8 cellular contexts compared by ENCODE assay signal in the genomic region with DNA sequence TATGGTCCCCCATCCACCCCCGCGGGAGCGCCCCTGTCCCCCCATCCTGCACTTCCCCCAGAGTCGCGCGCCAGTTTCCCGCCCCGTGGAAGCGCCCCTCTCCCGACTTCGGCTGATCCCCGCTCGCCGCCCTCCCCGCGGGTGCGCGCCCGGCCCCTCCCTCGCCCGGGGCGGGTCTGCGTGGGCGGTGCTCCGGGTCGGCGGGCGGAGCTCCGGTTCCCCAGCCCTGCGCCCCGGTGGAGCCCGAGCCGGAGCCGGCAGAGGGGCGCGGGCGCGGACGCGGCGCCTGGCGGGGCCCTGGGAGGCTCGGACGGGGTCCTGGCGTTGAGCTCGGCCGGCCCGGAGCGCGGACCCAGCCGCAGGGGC. TPM values are rescaled to one million over a fixed set of nuclear protein-coding genes. Genes with fewer than 3 reads are reported as not detected.
DNase-seq lines count a peak whose midpoint lies in the region; ATAC-seq and TF ChIP-seq lines count a peak whose summit lies in the region.

Gene SNTG2 (plus strand): TSS at position 223 of the 366 bp plus-strand sequence. CDS start 148 bp downstream, outside the sequence.

- DNase-seq in NCI-H1105 treated with DMSO at 0.1 percent for 48 hours (lab: John Stamatoyannopoulos, UW) = peak; percentile 28
- no peak for DNase-seq in NCI-H1105 (lab: John Stamatoyannopoulos, UW)
- no peak for DNase-seq in cardiac fibroblast (ENCODE audit: low read depth in 2 of 2)
- no peak for DNase-seq in lung (ENCODE audit: low spot score)
- peak; percentile 11 for DNase-seq in stimulated activated naive B cell treated with anti-CD40 and anti-IgM and Interleukin-4, amounts not matched to agents 10 μg/mL and 1 μg/mL and 100 μg/mL, for 72 hours
- DNase-seq in HPDE6-E6E7 (ENCODE audit: extremely low spot score) = no peak

- peak within 1 kb of the TSS; percentile 37 to 48 for H3K4me3 ChIP-seq in cardiac fibroblast (replicated peaks in 1 of 2; ENCODE audit: low read depth in 2 of 2, low read length in 2 of 2)
- peak within 1 kb of the TSS; percentile 39 for H3K4me3 ChIP-seq in lung

- TF ChIP-seq CTCF in VCaP (conservative IDR thresholded peaks at IDR 0.05) (no peak), cardiac fibroblast (IDR thresholded peaks at IDR 0.05; ENCODE audit: low read depth, low read length) (no peak), lung (IDR thresholded peaks at IDR 0.05; ENCODE audit: control extremely low read depth, extremely low read depth) (no peak)

- peaks cover 21 to 29% of the 10 kb centered on the region in 2 donors for H3K4me1 Mint-ChIP-seq in stimulated activated naive B cell treated with anti-CD40 and anti-IgM and Interleukin-4, amounts not matched to agents 10 μg/mL and 1 μg/mL and 100 μg/mL, for 72 hours

- H3K27me3 ChIP-seq in lung (ENCODE audit: control insufficient read depth, insufficient read depth) = peaks cover 5% of the 10 kb centered on the region

- H3K36me3 Mint-ChIP-seq in stimulated activated naive B cell treated with anti-CD40 and anti-IgM and Interleukin-4, amounts not matched to agents 10 μg/mL and 1 μg/mL and 100 μg/mL, for 72 hours = no peaks in the 10 kb centered on the region

- peak within 1 kb of the TSS; percentile 47; the same call in 1 of the 2 replicates for H3K27ac ChIP-seq in VCaP
- no peak within 1 kb of the TSS for H3K27ac ChIP-seq in lung (ENCODE audit: low read depth in 1 of 2, low read length in 1 of 2)

- H3K36me3 ChIP-seq in lung (ENCODE audit: control insufficient read depth in 2 of 2, insufficient read depth in 2 of 2, low read length in 2 of 2) = no peaks in the 10 kb centered on the region

- H3K9me3 ChIP-seq in lung (ENCODE audit: control insufficient read depth in 2 of 2, insufficient read depth in 1 of 2, low read length in 1 of 2) = peaks cover 0 to 2% of the 10 kb centered on the region in 2 donors

- H3K27ac Mint-ChIP-seq in stimulated activated naive B cell treated with anti-CD40 and anti-IgM and Interleukin-4, amounts not matched to agents 10 μg/mL and 1 μg/mL and 100 μg/mL, for 72 hours = peak within 1 kb of the TSS; percentile 71

- peaks cover 0 to 3% of the 10 kb centered on the region in 2 donors for H3K4me1 ChIP-seq in lung (ENCODE audit: control insufficient read depth in 2 of 2, insufficient read depth in 2 of 2, low read length in 2 of 2)

- peaks cover 44 to 46% of the 10 kb centered on the region in 2 donors for H3K27me3 Mint-ChIP-seq in stimulated activated naive B cell treated with anti-CD40 and anti-IgM and Interleukin-4, amounts not matched to agents 10 μg/mL and 1 μg/mL and 100 μg/mL, for 72 hours

- no peaks in the 10 kb centered on the region for H3K9me3 Mint-ChIP-seq in stimulated activated naive B cell treated with anti-CD40 and anti-IgM and Interleukin-4, amounts not matched to agents 10 μg/mL and 1 μg/mL and 100 μg/mL, for 72 hours

- peak within 1 kb of the TSS; percentile 76 to 83 for H3K4me3 Mint-ChIP-seq in stimulated activated naive B cell treated with anti-CD40 and anti-IgM and Interleukin-4, amounts not matched to agents 10 μg/mL and 1 μg/mL and 100 μg/mL, for 72 hours

- 0 to 2% methylated on average over 34 to 51 of the region's 51 CpGs for WGBS in lung, 2 donors

- ATAC-seq in lung (ENCODE audit: insufficient read depth, low FRiP score) (peak; percentile 76), HG03139 (IDR thresholded peaks at IDR 0.05; ENCODE audit: unreplicated experiment) (no peak)
- ATAC-seq in stimulated activated naive B cell treated with anti-CD40 and anti-IgM and Interleukin-4, amounts not matched to agents 10 μg/mL and 1 μg/mL and 100 μg/mL, for 72 hours (replicated peaks) = peak in 1 of 2 donors; percentile 61

RNA-seq across cellular contexts. Expression of gene SNTG2, which starts in this region (rescaled TPM):
- 1 to 10 TPM; 1.6 to 1.8 TPM for total RNA-seq in lung
- polyA plus RNA-seq in lung = under 1 TPM; 0.31 to 0.83 TPM

Comparison
In these comparisons a context has a peak if more than half of its experiments do, and no peak if none do; other contexts are left out.
1. DNase-seq: peak in NCI-H1105 treated with DMSO at 0.1 percent for 48 hours (single experiment) and stimulated activated naive B cell treated with anti-CD40 and anti-IgM and Interleukin-4, amounts not matched to agents 10 μg/mL and 1 μg/mL and 100 μg/mL, for 72 hours (single experiment); none in NCI-H1105 (single experiment), cardiac fibroblast (0 of 2), lung (single experiment) and HPDE6-E6E7 (single experiment).